Comparison of ENCODE assay signal across 1 cellular context in the genomic region with DNA sequence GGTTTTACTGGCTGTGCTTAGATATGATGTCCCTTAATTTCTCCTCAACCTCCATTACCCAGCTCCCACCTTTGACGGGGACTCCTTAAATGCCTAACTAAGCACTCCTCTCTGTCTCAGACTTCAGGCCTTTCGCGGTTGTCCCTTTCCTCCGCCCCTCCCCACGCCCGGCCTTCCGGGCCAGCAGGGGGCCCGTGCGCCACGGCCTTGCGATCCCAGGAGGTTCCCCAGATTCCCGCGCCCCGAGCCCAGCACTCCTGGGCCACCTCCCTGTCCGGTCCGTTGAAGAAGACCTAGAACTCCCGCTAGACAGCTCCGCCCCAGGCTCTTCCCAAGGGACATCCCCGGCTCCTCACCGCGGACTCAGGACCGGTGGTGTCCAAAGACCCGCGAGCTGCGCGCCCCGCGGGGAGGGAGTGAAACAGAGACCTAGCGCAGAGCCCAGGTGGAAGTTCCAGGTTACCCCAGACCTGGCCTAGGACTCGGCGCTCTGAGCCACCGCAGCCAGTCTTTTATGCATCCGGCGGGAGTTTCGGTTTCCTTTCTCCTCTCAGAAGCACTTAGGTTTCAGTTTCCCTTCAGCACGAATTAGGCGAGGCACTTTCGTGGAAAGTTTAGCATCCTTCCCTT.
TF ChIP-seq lines count a peak whose summit lies in the region.

A gene with protein sequence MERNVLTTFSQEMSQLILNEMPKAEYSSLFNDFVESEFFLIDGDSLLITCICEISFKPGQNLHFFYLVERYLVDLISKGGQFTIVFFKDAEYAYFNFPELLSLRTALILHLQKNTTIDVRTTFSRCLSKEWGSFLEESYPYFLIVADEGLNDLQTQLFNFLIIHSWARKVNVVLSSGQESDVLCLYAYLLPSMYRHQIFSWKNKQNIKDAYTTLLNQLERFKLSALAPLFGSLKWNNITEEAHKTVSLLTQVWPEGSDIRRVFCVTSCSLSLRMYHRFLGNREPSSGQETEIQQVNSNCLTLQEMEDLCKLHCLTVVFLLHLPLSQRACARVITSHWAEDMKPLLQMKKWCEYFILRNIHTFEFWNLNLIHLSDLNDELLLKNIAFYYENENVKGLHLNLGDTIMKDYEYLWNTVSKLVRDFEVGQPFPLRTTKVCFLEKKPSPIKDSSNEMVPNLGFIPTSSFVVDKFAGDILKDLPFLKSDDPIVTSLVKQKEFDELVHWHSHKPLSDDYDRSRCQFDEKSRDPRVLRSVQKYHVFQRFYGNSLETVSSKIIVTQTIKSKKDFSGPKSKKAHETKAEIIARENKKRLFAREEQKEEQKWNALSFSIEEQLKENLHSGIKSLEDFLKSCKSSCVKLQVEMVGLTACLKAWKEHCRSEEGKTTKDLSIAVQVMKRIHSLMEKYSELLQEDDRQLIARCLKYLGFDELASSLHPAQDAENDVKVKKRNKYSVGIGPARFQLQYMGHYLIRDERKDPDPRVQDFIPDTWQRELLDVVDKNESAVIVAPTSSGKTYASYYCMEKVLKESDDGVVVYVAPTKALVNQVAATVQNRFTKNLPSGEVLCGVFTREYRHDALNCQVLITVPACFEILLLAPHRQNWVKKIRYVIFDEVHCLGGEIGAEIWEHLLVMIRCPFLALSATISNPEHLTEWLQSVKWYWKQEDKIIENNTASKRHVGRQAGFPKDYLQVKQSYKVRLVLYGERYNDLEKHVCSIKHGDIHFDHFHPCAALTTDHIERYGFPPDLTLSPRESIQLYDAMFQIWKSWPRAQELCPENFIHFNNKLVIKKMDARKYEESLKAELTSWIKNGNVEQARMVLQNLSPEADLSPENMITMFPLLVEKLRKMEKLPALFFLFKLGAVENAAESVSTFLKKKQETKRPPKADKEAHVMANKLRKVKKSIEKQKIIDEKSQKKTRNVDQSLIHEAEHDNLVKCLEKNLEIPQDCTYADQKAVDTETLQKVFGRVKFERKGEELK (N-terminal part only) (minus strand): TSS at position 487 of the 630 bp plus-strand sequence. CDS start 7,493 bp downstream, outside the sequence.

TF ChIP-seq in H1, 55 proteins besides CTCF, POLR2A, EP300 and RAD21 (continues in another document):
- TF ChIP-seq SP1 (IDR thresholded peaks at IDR 0.05; ENCODE audit: low read depth, low read length) (no peak), CHD1 (IDR thresholded peaks at IDR 0.05; ENCODE audit: low read depth, low read length) (no peak), RXRA (IDR thresholded peaks at IDR 0.05; ENCODE audit: insufficient read depth, low read depth, low read length) (no peak), BRCA1 (IDR thresholded peaks at IDR 0.05; ENCODE audit: low read depth, low read length) (no peak), HDAC2 (IDR thresholded peaks at IDR 0.05; ENCODE audit: borderline replicate concordance in 1 of 2, low read depth in 2 of 2, low read length in 2 of 2) (peak; percentile 18 to 72; a peak in 1 of 4 replicates), CBX5 (IDR thresholded peaks at IDR 0.05; ENCODE audit: low read depth, low read length) (no peak), CBX8 (IDR thresholded peaks at IDR 0.05; ENCODE audit: borderline replicate concordance, low read depth, low read length) (no peak), JUND (IDR thresholded peaks at IDR 0.05; ENCODE audit: low read length) (no peak), NRF1 (IDR thresholded peaks at IDR 0.05; ENCODE audit: low read depth, low read length) (no peak), MAFK (IDR thresholded peaks at IDR 0.05; ENCODE audit: low read depth, low read length) (no peak), TEAD4 (IDR thresholded peaks at IDR 0.05; ENCODE audit: low read depth, low read length) (no peak; the same call in 1 of the 2 replicates), BACH1 (IDR thresholded peaks at IDR 0.05; ENCODE audit: low read length) (no peak), CEBPB (IDR thresholded peaks at IDR 0.05; ENCODE audit: low read depth, low read length) (no peak), POU5F1 (IDR thresholded peaks at IDR 0.05; ENCODE audit: low read depth, low read length) (no peak), TAF7 (optimal IDR thresholded peaks at IDR 0.05; ENCODE audit: borderline replicate concordance, low read depth, low read length) (peak; percentile 43), FOSL1 (IDR thresholded peaks at IDR 0.05; ENCODE audit: insufficient read depth, low read depth, low read length) (0 out of 2 replicates have a peak, but pooled peaks have one; percentile 9), SP2 (IDR thresholded peaks at IDR 0.05; ENCODE audit: low read length) (no peak), SP4 (IDR thresholded peaks at IDR 0.05; ENCODE audit: low read length) (0 out of 2 replicates have a peak, but pooled peaks have one; percentile 74), ASH2L (IDR thresholded peaks at IDR 0.05; ENCODE audit: low read length) (peak; percentile 100), YY1 (IDR thresholded peaks at IDR 0.05; ENCODE audit: low read depth, low read length) (no peak), CHD2 (IDR thresholded peaks at IDR 0.05; ENCODE audit: low read length) (no peak), EZH2 (IDR thresholded peaks at IDR 0.05; ENCODE audit: low read depth, low read length, severe bottlenecking) (no peak), KDM4A (IDR thresholded peaks at IDR 0.05; ENCODE audit: low read depth, low read length, severe bottlenecking) (peak; percentile 94), JUN (IDR thresholded peaks at IDR 0.05; ENCODE audit: low read depth, low read length) (no peak), GABPA (IDR thresholded peaks at IDR 0.05; ENCODE audit: borderline replicate concordance, insufficient read depth, low read length) (no peak), EGR1 (IDR thresholded peaks at IDR 0.05; ENCODE audit: borderline replicate concordance, low read depth, low read length) (no peak), GTF2F1 (IDR thresholded peaks at IDR 0.05; ENCODE audit: borderline replicate concordance, low read depth, low read length) (no peak), NANOG (IDR thresholded peaks at IDR 0.05; ENCODE audit: insufficient read depth, low read depth, low read length, poor library complexity, severe bottlenecking) (no peak), HDAC6 (IDR thresholded peaks at IDR 0.05; ENCODE audit: low read depth, low read length) (no peak), SIX5 (IDR thresholded peaks at IDR 0.05; ENCODE audit: low read depth, low read length) (no peak), TBP (IDR thresholded peaks at IDR 0.05; ENCODE audit: low read depth, low read length) (0 out of 2 replicates have a peak, but pooled peaks have one; percentile 36), SIRT6 (IDR thresholded peaks at IDR 0.05; ENCODE audit: low read length) (no peak), CREB1 (IDR thresholded peaks at IDR 0.05) (no peak), SUZ12 (IDR thresholded peaks at IDR 0.05; ENCODE audit: low read length) (no peak), TAF1 (IDR thresholded peaks at IDR 0.05; ENCODE audit: low read depth, low read length) (peak; percentile 71), PHF8 (conservative IDR thresholded peaks at IDR 0.05; ENCODE audit: low read depth, low read length) (peak; percentile 72), RFX5 (IDR thresholded peaks at IDR 0.05; ENCODE audit: borderline replicate concordance, low read depth, low read length) (no peak), SRF (IDR thresholded peaks at IDR 0.05; ENCODE audit: low read depth, low read length) (no peak), SIN3A (conservative IDR thresholded peaks at IDR 0.05 in 1 of 2, IDR thresholded peaks at IDR 0.05 in 1 of 2; ENCODE audit: low read depth in 1 of 2, low read length in 2 of 2) (no peak), RNF2 (IDR thresholded peaks at IDR 0.05; ENCODE audit: borderline replicate concordance, low read depth, low read length, missing control alignments, poor library complexity, severe bottlenecking) (no peak), RBBP5 (IDR thresholded peaks at IDR 0.05; ENCODE audit: borderline replicate concordance, low read depth, low read length) (peak; percentile 86), ZNF274 (IDR thresholded peaks at IDR 0.05; ENCODE audit: borderline replicate concordance, extremely low read depth, low read length) (no peak), SAP30 (IDR thresholded peaks at IDR 0.05; ENCODE audit: insufficient read depth, insufficient replicate concordance, low read length) (no peak), KDM5A (IDR thresholded peaks at IDR 0.05; ENCODE audit: low read length) (no peak), BCL11A (IDR thresholded peaks at IDR 0.05; ENCODE audit: low read depth in 2 of 2, low read length in 2 of 2) (no peak), POLR2AphosphoS5 (IDR thresholded peaks at IDR 0.05; ENCODE audit: low read depth, low read length) (peak; percentile 35; the same call in 1 of the 2 replicates), CTBP2 (IDR thresholded peaks at IDR 0.05; ENCODE audit: borderline replicate concordance, insufficient read depth, insufficient read length, low read length) (no peak), KDM1A (IDR thresholded peaks at IDR 0.05; ENCODE audit: borderline replicate concordance, low read length) (peak; percentile 76; the same call in 1 of the 2 replicates)
- TF ChIP-seq, protein P1, sequence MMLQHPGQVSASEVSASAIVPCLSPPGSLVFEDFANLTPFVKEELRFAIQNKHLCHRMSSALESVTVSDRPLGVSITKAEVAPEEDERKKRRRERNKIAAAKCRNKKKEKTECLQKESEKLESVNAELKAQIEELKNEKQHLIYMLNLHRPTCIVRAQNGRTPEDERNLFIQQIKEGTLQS (IDR thresholded peaks at IDR 0.05; ENCODE audit: insufficient read depth, low read depth, low read length): no peak
- TF ChIP-seq, protein P2, sequence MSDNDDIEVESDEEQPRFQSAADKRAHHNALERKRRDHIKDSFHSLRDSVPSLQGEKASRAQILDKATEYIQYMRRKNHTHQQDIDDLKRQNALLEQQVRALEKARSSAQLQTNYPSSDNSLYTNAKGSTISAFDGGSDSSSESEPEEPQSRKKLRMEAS (IDR thresholded peaks at IDR 0.05): peak; percentile 54; the same call in 1 of the 2 replicates
- TF ChIP-seq, protein P3, sequence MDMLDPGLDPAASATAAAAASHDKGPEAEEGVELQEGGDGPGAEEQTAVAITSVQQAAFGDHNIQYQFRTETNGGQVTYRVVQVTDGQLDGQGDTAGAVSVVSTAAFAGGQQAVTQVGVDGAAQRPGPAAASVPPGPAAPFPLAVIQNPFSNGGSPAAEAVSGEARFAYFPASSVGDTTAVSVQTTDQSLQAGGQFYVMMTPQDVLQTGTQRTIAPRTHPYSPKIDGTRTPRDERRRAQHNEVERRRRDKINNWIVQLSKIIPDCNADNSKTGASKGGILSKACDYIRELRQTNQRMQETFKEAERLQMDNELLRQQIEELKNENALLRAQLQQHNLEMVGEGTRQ (IDR thresholded peaks at IDR 0.05; ENCODE audit: low read length): no peak
- TF ChIP-seq, protein P4, sequence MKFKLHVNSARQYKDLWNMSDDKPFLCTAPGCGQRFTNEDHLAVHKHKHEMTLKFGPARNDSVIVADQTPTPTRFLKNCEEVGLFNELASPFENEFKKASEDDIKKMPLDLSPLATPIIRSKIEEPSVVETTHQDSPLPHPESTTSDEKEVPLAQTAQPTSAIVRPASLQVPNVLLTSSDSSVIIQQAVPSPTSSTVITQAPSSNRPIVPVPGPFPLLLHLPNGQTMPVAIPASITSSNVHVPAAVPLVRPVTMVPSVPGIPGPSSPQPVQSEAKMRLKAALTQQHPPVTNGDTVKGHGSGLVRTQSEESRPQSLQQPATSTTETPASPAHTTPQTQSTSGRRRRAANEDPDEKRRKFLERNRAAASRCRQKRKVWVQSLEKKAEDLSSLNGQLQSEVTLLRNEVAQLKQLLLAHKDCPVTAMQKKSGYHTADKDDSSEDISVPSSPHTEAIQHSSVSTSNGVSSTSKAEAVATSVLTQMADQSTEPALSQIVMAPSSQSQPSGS (IDR thresholded peaks at IDR 0.05; ENCODE audit: low read length): no peak
- TF ChIP-seq, protein P5, sequence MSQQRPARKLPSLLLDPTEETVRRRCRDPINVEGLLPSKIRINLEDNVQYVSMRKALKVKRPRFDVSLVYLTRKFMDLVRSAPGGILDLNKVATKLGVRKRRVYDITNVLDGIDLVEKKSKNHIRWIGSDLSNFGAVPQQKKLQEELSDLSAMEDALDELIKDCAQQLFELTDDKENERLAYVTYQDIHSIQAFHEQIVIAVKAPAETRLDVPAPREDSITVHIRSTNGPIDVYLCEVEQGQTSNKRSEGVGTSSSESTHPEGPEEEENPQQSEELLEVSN (IDR thresholded peaks at IDR 0.05): peak; percentile 66; the same call in 1 of the 2 replicates
